In genomic region chr4:38687571-38688011, GRCh38 we compare ENCODE assay signal across 1 cellular context.
TF ChIP-seq lines count a peak whose summit lies in the region.

No MANE protein-coding gene starts in this region.

TF ChIP-seq in IMR-90, 13 proteins besides CTCF, POLR2A, EP300 and RAD21 (continued from another document):
- no peak for TF ChIP-seq NFE2L2 (IDR thresholded peaks at IDR 0.05; ENCODE audit: low read depth, low read length)
